In the genomic region with DNA sequence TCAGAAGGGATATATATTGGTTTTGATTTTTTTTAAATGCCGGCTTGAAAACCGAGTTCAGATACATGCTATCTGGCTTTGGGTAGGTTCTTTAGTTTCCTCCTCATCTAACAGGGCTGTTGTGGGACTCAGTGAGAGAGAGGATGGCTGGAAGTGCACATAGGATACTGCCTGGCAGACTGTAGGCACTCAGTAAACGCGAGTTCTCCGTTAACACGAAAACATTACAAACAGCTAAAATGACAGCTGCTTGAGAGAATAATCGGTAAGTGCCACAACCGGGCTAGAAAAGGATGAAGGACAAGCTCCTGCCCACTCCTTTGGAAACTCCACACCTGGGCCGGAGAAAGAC, we compare ENCODE assay signal across 8 cellular contexts. TPM values are rescaled to one million over a fixed set of nuclear protein-coding genes. Genes with fewer than 3 reads are reported as not detected.
A peak's percentile ranks its signal among the peaks of the same experiment; 100 is the strongest.
DNase-seq lines count a peak whose midpoint lies in the region; ATAC-seq and TF ChIP-seq lines count a peak whose summit lies in the region.

No MANE protein-coding gene starts in this region.

- peaks cover 0 to 16% (median 0%) of the 10 kb centered on the region in 4 donors for H3K36me3 ChIP-seq in sigmoid colon

- 0 to 1% methylated on average over 9 of the region's 9 CpGs for WGBS in sigmoid colon, 2 donors

- H3K4me1 Mint-ChIP-seq in activated T-cell treated with anti-CD3 and anti-CD28 coated beads, Interleukin-2, amount 50 U/mL, for 24 hours (ENCODE audit: low read depth) = peaks cover 51% of the 10 kb centered on the region

- no peaks in the 10 kb centered on the region for H3K27me3 Mint-ChIP-seq in activated T-cell treated with anti-CD3 and anti-CD28 coated beads, Interleukin-2, amount 50 U/mL, for 24 hours

- intact Hi-C loops in Right ventricle myocardium superior (cut with DNase I) = no loop called here
- intact Hi-C loops in sigmoid colon (cut with DNase I) = no loop called here

- DNase-seq in activated T-cell treated with anti-CD3 and anti-CD28 coated beads, Interleukin-2, amount 50 U/mL, for 24 hours = no peak
- DNase-seq in activated T-cell treated with anti-CD3 and anti-CD28 coated beads for 4 hours (no peak), Right ventricle myocardium superior (no peak), sigmoid colon (no peak), NCI-H446 treated with DMSO at 0.1 percent for 48 hours (lab: John Stamatoyannopoulos, UW) (no peak), NCI-H2081 (lab: John Stamatoyannopoulos, UW) (no peak)

- no peak for TF ChIP-seq CTCF in WI38 (IDR thresholded peaks at IDR 0.05; ENCODE audit: low read depth, low read length)
- TF ChIP-seq CTCF in sigmoid colon (IDR thresholded peaks at IDR 0.05) = no peak

- H3K4me3 ChIP-seq in WI38 (ENCODE audit: low read depth, low read length) = peak overlapping the region; percentile 97
- H3K4me3 ChIP-seq in sigmoid colon = peak overlapping the region; percentile 70 to 90 (median 76)

- no peak for TF ChIP-seq EP300 in sigmoid colon (IDR thresholded peaks at IDR 0.05)

- H3K36me3 Mint-ChIP-seq in activated T-cell treated with anti-CD3 and anti-CD28 coated beads, Interleukin-2, amount 50 U/mL, for 24 hours (ENCODE audit: low read depth) = peaks cover 67% of the 10 kb centered on the region

- peak overlapping the region; percentile 99 for H3K4me3 Mint-ChIP-seq in activated T-cell treated with anti-CD3 and anti-CD28 coated beads, Interleukin-2, amount 50 U/mL, for 24 hours

- no peaks in the 10 kb centered on the region for H3K9me3 Mint-ChIP-seq in activated T-cell treated with anti-CD3 and anti-CD28 coated beads, Interleukin-2, amount 50 U/mL, for 24 hours

- H3K4me1 ChIP-seq in sigmoid colon = peaks cover 0 to 41% (median 26%) of the 10 kb centered on the region in 4 donors

- H3K27ac ChIP-seq in sigmoid colon = peak overlapping the region; percentile 77 to 86 (median 85)

- no peaks in the 10 kb centered on the region for H3K27me3 ChIP-seq in sigmoid colon

- no peaks in the 10 kb centered on the region for H3K9me3 ChIP-seq in sigmoid colon

- peak overlapping the region; percentile 98 for H3K27ac Mint-ChIP-seq in activated T-cell treated with anti-CD3 and anti-CD28 coated beads, Interleukin-2, amount 50 U/mL, for 24 hours

- ATAC-seq in HG03095 (IDR thresholded peaks at IDR 0.05; ENCODE audit: unreplicated experiment) (peak; percentile 11), Right ventricle myocardium superior (ENCODE audit: poor library complexity) (peak; percentile 24)

- no peak for TF ChIP-seq POLR2A in sigmoid colon (IDR thresholded peaks at IDR 0.05)

RNA-seq across cellular contexts. Expression of a gene that starts 0.4 kb away (rescaled TPM):
- 5.3 TPM for total RNA-seq in Right ventricle myocardium superior
- 10 to 100 TPM; 11.9 to 27.3 (median 15.5) TPM for total RNA-seq in sigmoid colon
- polyA plus RNA-seq in sigmoid colon = 1 to 10 TPM in 2 of 3 donors, under 1 TPM in 1; under 0.01 to 9.1 (median 1.4) TPM

RNA-seq across cellular contexts. Expression of a gene that starts 0.5 kb away (rescaled TPM):
- 98.4 TPM for total RNA-seq in Right ventricle myocardium superior
- total RNA-seq in sigmoid colon = 10 to 100 TPM; 31.9 to 61.2 (median 47.2) TPM
- polyA plus RNA-seq in sigmoid colon = 100 to 1,000 TPM in 1 of 3 donors, 10 to 100 TPM in 2; 28.8 to 131 (median 46.5) TPM

RNA-seq across cellular contexts. Expression of a gene that starts 40.2 kb away (rescaled TPM):
- total RNA-seq in Right ventricle myocardium superior (3.5 TPM), sigmoid colon (10 to 100 TPM in 1 of 4 donors, 1 to 10 TPM in 3; 3.3 to 10.2 (median 4.8) TPM)
- 1 to 10 TPM in 2 of 3 donors, under 1 TPM in 1; 0.60 to 7.0 (median 1.2) TPM for polyA plus RNA-seq in sigmoid colon
